In genomic region chr5:126776499-126777256, GRCh38 we compare ENCODE assay signal across 1 cellular context.
TF ChIP-seq lines count a peak whose summit lies in the region.

A gene with protein sequence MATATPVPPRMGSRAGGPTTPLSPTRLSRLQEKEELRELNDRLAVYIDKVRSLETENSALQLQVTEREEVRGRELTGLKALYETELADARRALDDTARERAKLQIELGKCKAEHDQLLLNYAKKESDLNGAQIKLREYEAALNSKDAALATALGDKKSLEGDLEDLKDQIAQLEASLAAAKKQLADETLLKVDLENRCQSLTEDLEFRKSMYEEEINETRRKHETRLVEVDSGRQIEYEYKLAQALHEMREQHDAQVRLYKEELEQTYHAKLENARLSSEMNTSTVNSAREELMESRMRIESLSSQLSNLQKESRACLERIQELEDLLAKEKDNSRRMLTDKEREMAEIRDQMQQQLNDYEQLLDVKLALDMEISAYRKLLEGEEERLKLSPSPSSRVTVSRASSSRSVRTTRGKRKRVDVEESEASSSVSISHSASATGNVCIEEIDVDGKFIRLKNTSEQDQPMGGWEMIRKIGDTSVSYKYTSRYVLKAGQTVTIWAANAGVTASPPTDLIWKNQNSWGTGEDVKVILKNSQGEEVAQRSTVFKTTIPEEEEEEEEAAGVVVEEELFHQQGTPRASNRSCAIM (plus strand): TSS chr5:126777136. CDS start chr5:126777509, 373 bp downstream.

TF ChIP-seq in H1, 55 proteins besides CTCF, POLR2A, EP300 and RAD21:
- TF ChIP-seq RBBP5 (IDR thresholded peaks at IDR 0.05; ENCODE audit: borderline replicate concordance, low read depth, low read length) (no peak), CEBPB (IDR thresholded peaks at IDR 0.05; ENCODE audit: low read depth, low read length) (peak; percentile 91), GTF2F1 (IDR thresholded peaks at IDR 0.05; ENCODE audit: borderline replicate concordance, low read depth, low read length) (0 out of 2 replicates have a peak, but pooled peaks have one; percentile 13), RFX5 (IDR thresholded peaks at IDR 0.05; ENCODE audit: borderline replicate concordance, low read depth, low read length) (no peak), TBP (IDR thresholded peaks at IDR 0.05; ENCODE audit: low read depth, low read length) (peak; percentile 16; the same call in 1 of the 2 replicates), ATF2 (IDR thresholded peaks at IDR 0.05; ENCODE audit: low read length) (peak; percentile 86), GABPA (IDR thresholded peaks at IDR 0.05; ENCODE audit: borderline replicate concordance, insufficient read depth, low read length) (no peak), CHD1 (IDR thresholded peaks at IDR 0.05; ENCODE audit: low read depth, low read length) (peak; percentile 72; the same call in 1 of the 2 replicates), ZNF274 (IDR thresholded peaks at IDR 0.05; ENCODE audit: borderline replicate concordance, extremely low read depth, low read length) (no peak), FOSL1 (IDR thresholded peaks at IDR 0.05; ENCODE audit: insufficient read depth, low read depth, low read length) (no peak), TAF1 (IDR thresholded peaks at IDR 0.05; ENCODE audit: low read depth, low read length) (peak; percentile 68), SP2 (IDR thresholded peaks at IDR 0.05; ENCODE audit: low read length) (no peak), TEAD4 (IDR thresholded peaks at IDR 0.05; ENCODE audit: low read depth, low read length) (peak; percentile 8; the same call in 1 of the 2 replicates), CREB1 (IDR thresholded peaks at IDR 0.05) (no peak), SIN3A (conservative IDR thresholded peaks at IDR 0.05 in 1 of 2, IDR thresholded peaks at IDR 0.05 in 1 of 2; ENCODE audit: low read depth in 1 of 2, low read length in 2 of 2) (peak in 1 of 2 experiments; percentile 25; a peak in 1 of 4 replicates), POLR2AphosphoS5 (IDR thresholded peaks at IDR 0.05; ENCODE audit: low read depth, low read length) (peak; percentile 88; the same call in 1 of the 2 replicates), POU5F1 (IDR thresholded peaks at IDR 0.05; ENCODE audit: low read depth, low read length) (no peak), SP1 (IDR thresholded peaks at IDR 0.05; ENCODE audit: low read depth, low read length) (no peak), PHF8 (conservative IDR thresholded peaks at IDR 0.05; ENCODE audit: low read depth, low read length) (peak; percentile 58; the same call in 1 of the 2 replicates), YY1 (IDR thresholded peaks at IDR 0.05; ENCODE audit: low read depth, low read length) (peak; percentile 87), BACH1 (IDR thresholded peaks at IDR 0.05; ENCODE audit: low read length) (peak; percentile 77), MAFK (IDR thresholded peaks at IDR 0.05; ENCODE audit: low read depth, low read length) (no peak), ASH2L (IDR thresholded peaks at IDR 0.05; ENCODE audit: low read length) (no peak), BCL11A (IDR thresholded peaks at IDR 0.05; ENCODE audit: low read depth in 2 of 2, low read length in 2 of 2) (no peak), NRF1 (IDR thresholded peaks at IDR 0.05; ENCODE audit: low read depth, low read length) (no peak), KDM5A (IDR thresholded peaks at IDR 0.05; ENCODE audit: low read length) (no peak), USF2 (IDR thresholded peaks at IDR 0.05; ENCODE audit: low read length) (peak; percentile 96), HDAC2 (IDR thresholded peaks at IDR 0.05; ENCODE audit: borderline replicate concordance in 1 of 2, low read depth in 2 of 2, low read length in 2 of 2) (peak in 1 of 2 experiments; percentile 69; a peak in 1 of 4 replicates), SIRT6 (IDR thresholded peaks at IDR 0.05; ENCODE audit: low read length) (no peak), TCF12 (IDR thresholded peaks at IDR 0.05; ENCODE audit: low read depth, low read length) (no peak), SAP30 (IDR thresholded peaks at IDR 0.05; ENCODE audit: insufficient read depth, insufficient replicate concordance, low read length) (no peak), CBX8 (IDR thresholded peaks at IDR 0.05; ENCODE audit: borderline replicate concordance, low read depth, low read length) (no peak), NANOG (IDR thresholded peaks at IDR 0.05; ENCODE audit: insufficient read depth, low read depth, low read length, poor library complexity, severe bottlenecking) (no peak), CHD2 (IDR thresholded peaks at IDR 0.05; ENCODE audit: low read length) (no peak), CBX5 (IDR thresholded peaks at IDR 0.05; ENCODE audit: low read depth, low read length) (no peak), JUND (IDR thresholded peaks at IDR 0.05; ENCODE audit: low read length) (no peak), EGR1 (IDR thresholded peaks at IDR 0.05; ENCODE audit: borderline replicate concordance, low read depth, low read length) (peak; percentile 63), HDAC6 (IDR thresholded peaks at IDR 0.05; ENCODE audit: low read depth, low read length) (no peak)
- TF ChIP-seq, protein P1, sequence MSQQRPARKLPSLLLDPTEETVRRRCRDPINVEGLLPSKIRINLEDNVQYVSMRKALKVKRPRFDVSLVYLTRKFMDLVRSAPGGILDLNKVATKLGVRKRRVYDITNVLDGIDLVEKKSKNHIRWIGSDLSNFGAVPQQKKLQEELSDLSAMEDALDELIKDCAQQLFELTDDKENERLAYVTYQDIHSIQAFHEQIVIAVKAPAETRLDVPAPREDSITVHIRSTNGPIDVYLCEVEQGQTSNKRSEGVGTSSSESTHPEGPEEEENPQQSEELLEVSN (IDR thresholded peaks at IDR 0.05): peak; percentile 89
- TF ChIP-seq, protein P2, sequence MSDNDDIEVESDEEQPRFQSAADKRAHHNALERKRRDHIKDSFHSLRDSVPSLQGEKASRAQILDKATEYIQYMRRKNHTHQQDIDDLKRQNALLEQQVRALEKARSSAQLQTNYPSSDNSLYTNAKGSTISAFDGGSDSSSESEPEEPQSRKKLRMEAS (IDR thresholded peaks at IDR 0.05): peak; percentile 82; the same call in 1 of the 2 replicates
- TF ChIP-seq, protein P3, sequence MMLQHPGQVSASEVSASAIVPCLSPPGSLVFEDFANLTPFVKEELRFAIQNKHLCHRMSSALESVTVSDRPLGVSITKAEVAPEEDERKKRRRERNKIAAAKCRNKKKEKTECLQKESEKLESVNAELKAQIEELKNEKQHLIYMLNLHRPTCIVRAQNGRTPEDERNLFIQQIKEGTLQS (IDR thresholded peaks at IDR 0.05; ENCODE audit: insufficient read depth, low read depth, low read length): peak; percentile 79; the same call in 1 of the 2 replicates
